Comparison of ENCODE assay signal across 15 cellular contexts in the genomic region with DNA sequence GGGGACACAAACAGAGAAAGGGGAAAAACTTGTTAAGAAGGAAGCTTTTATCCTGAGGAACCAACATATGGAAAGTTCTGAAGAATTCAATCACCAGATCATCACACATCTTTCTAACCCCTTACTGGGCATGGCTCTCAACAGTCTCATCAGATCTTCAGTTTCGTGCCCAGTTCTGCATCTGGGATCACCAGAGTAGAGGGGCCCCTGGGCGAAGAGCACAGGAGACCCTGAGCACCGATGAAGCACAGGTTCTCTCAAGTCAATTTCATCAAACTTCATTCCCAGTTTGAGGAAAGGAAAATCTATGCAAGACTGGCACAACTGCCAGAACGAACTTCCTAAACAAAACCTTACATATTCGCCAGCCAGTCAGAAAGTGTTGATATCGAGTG. TPM values are rescaled to one million over a fixed set of nuclear protein-coding genes. Genes with fewer than 3 reads are reported as not detected.
DNase-seq lines count a peak whose midpoint lies in the region; ATAC-seq, FAIRE-seq and TF ChIP-seq lines count a peak whose summit lies in the region.
"Had no signal": no experiment of that assay in that cellular context is flagged by ENCODE, and none has a peak within 500 bp of the region (broad histone marks: within the 10 kb centered on the region; RNA-seq: fewer than 3 reads in every experiment).

No MANE protein-coding gene starts in this region.

- peaks cover 65% of the 10 kb centered on the region for H4K20me1 ChIP-seq in K562 (replicated peaks; ENCODE audit: control insufficient read depth, insufficient read depth, low read length)

- H3K4me3 ChIP-seq in K562: no peak overlapping the region
- H3K4me3 ChIP-seq in rectal smooth muscle tissue (ENCODE audit: low read length): no peak overlapping the region
- H3K4me3 ChIP-seq: SJSA1, skin epidermis had no signal

- ATAC-seq in activated CD8-positive, alpha-beta memory T cell treated with anti-CD3 and anti-CD28 coated beads, Interleukin-2, amount 10 ng/mL, durations not matched to agents 7 days and 5 days: no peak
- no peak for ATAC-seq in K562

- H3K27me3 ChIP-seq in K562 (ENCODE audit: control insufficient read depth in 2 of 2, insufficient read depth in 2 of 2, low read length in 2 of 2) (no peaks in the 10 kb centered on the region), rectal smooth muscle tissue (ENCODE audit: control insufficient read depth, insufficient read depth, low read length) (no peaks in the 10 kb centered on the region)
- H3K27me3 ChIP-seq: SJSA1 had no signal

- H3K36me3 ChIP-seq in K562 (ENCODE audit: control insufficient read depth, insufficient read depth, low read length) (peaks cover 98% of the 10 kb centered on the region), rectal smooth muscle tissue (ENCODE audit: control insufficient read depth, insufficient read depth, low read length) (peaks cover 76% of the 10 kb centered on the region)

- no peak for DNase-seq in activated CD8-positive, alpha-beta memory T cell treated with anti-CD3 and anti-CD28 coated beads, Interleukin-2, amount 10 ng/mL, durations not matched to agents 7 days and 5 days
- no peak for DNase-seq in activated CD8-positive, alpha-beta memory T cell treated with anti-CD3 and anti-CD28 coated beads, Interleukin-2, amount 50 U/mL, for 4 hours
- DNase-seq in GM13976 (ENCODE audit: low spot score): peak; percentile 10
- no peak for DNase-seq in K562 (ENCODE audit: extremely low read depth in 1 of 4, low spot score in 3 of 4)
- DNase-seq in Ammon's horn (ENCODE audit: low spot score): no peak
- no peak for DNase-seq in DMS153 (lab: John Stamatoyannopoulos, UW)
- no peak for DNase-seq in germinal center (ENCODE audit: low spot score)
- DNase-seq: mammary epithelial cell had no signal

- intact Hi-C loops in K562 (cut with micrococcal nuclease): no loop called here

- POLR2A ChIA-PET in K562 (lab: Yijun Ruan, JAX): interaction anchor here (1.2 to 2.4 kb wide), 5 partner anchors 9 to 22 kb away, joined by 3 to 8 read pairs (median 5); a partner anchor contains a TSS

- peaks cover 5% of the 10 kb centered on the region for H3K9me1 ChIP-seq in K562 (ENCODE audit: control insufficient read depth, insufficient read depth, low read length)

- peaks cover 6 to 27% of the 10 kb centered on the region in 2 experiments for H3K4me1 ChIP-seq in K562 (replicated peaks in 1 of 2; ENCODE audit: control insufficient read depth in 2 of 2, insufficient read depth in 2 of 2, low read length in 2 of 2)
- H3K4me1 ChIP-seq in rectal smooth muscle tissue (ENCODE audit: control insufficient read depth, insufficient read depth, low read length): peaks cover 15% of the 10 kb centered on the region

- in situ Hi-C loops in GM13976 (cut with MboI; ENCODE audit: low sequenced_read_pairs, unreplicated experiment) (no loop called here), K562 (cut with MboI) (no loop called here)

- H3K4me3 Mint-ChIP-seq in activated CD8-positive, alpha-beta memory T cell treated with anti-CD3 and anti-CD28 coated beads, Interleukin-2, amount 10 ng/mL, durations not matched to agents 7 days and 5 days: no peak overlapping the region

- no peak overlapping the region for H2AFZ ChIP-seq in K562 (ENCODE audit: low read depth, low read length)

- peaks cover 82% of the 10 kb centered on the region for H3K4me1 Mint-ChIP-seq in activated CD8-positive, alpha-beta memory T cell treated with anti-CD3 and anti-CD28 coated beads, Interleukin-2, amount 10 ng/mL, durations not matched to agents 7 days and 5 days

- no peak for TF ChIP-seq RAD21 in K562 (CRISPR knock-in tag; conservative IDR thresholded peaks at IDR 0.05 in 1 of 2, IDR thresholded peaks at IDR 0.05 in 1 of 2)

- peak; percentile 40 for FAIRE-seq in K562 (lab: Jason Lieb, UNC)

- BruUV-seq in K562 (replicated peaks; lab: Mats Ljungman, UMichigan): no TSS peak

- no peak for TF ChIP-seq POLR2A in K562 (conservative IDR thresholded peaks at IDR 0.05)

- H3K27ac ChIP-seq in K562 (ENCODE audit: extremely low read depth, low read depth, low read length) (no peak overlapping the region), rectal smooth muscle tissue (ENCODE audit: low read depth, low read length) (peak overlapping the region; percentile 58)
- H3K27ac ChIP-seq: SJSA1, WERI-Rb-1 had no signal

- 96% methylated on average over 6 of the region's 6 CpGs for WGBS in K562 (ENCODE audit: insufficient coverage, low coverage, missing lambda C conversion rate)

- H3K9ac ChIP-seq in K562 (ENCODE audit: insufficient read depth in 1 of 2, low read depth in 2 of 2, low read length in 2 of 2): no peak overlapping the region
- no peak overlapping the region for H3K9ac ChIP-seq in rectal smooth muscle tissue (ENCODE audit: low read length)

- no peaks in the 10 kb centered on the region for H3K9me3 ChIP-seq in K562 (replicated peaks; ENCODE audit: control insufficient read depth, insufficient read depth, low read depth, low read length)
- H3K9me3 ChIP-seq: SJSA1 had no signal

- TF ChIP-seq CTCF in GM13976 (IDR thresholded peaks at IDR 0.05; ENCODE audit: borderline replicate concordance, control extremely low read depth, extremely low read depth, insufficient read depth, missing control alignments) (no peak), K562 (IDR thresholded peaks at IDR 0.05 in 2 of 3, conservative IDR thresholded peaks at IDR 0.05 in 1 of 3; ENCODE audit: insufficient read depth in 2 of 3, low read depth in 1 of 3, low read length in 3 of 3) (no peak)

- no peak for TF ChIP-seq EP300 in K562 (IDR thresholded peaks at IDR 0.05; ENCODE audit: low read length)

- H3K27me3 Mint-ChIP-seq in activated CD8-positive, alpha-beta memory T cell treated with anti-CD3 and anti-CD28 coated beads, Interleukin-2, amount 10 ng/mL, durations not matched to agents 7 days and 5 days: no peaks in the 10 kb centered on the region
- H3K27me3 Mint-ChIP-seq: stimulated activated naive CD8-positive, alpha-beta T cell treated with anti-CD3 and anti-CD28 coated beads, Interleukin-15, amount 100 ng/mL, for 72 hours had no signal

- peaks cover 61% of the 10 kb centered on the region for H3K79me2 ChIP-seq in K562 (ENCODE audit: control insufficient read depth, insufficient read depth, low read length)

- CTCF ChIA-PET in activated CD8-positive, alpha-beta memory T cell treated with anti-CD3 and anti-CD28 coated beads, Interleukin-2, amount 10 ng/mL, durations not matched to agents 7 days and 5 days (lab: Charles Lee): interaction anchor here (0.9 to 14.7 kb wide), 6 partner anchors 9 to 109 kb away, joined by 3 to 294 read pairs (median 7); a partner anchor contains a TSS
- CTCF ChIA-PET in K562 (lab: Yijun Ruan, JAX; ENCODE audit: low intra/inter-chr PET ratio): no interaction called here

- peaks cover 83% of the 10 kb centered on the region for H3K36me3 Mint-ChIP-seq in activated CD8-positive, alpha-beta memory T cell treated with anti-CD3 and anti-CD28 coated beads, Interleukin-2, amount 10 ng/mL, durations not matched to agents 7 days and 5 days

- peak overlapping the region; percentile 79 for H3K27ac Mint-ChIP-seq in activated CD8-positive, alpha-beta memory T cell treated with anti-CD3 and anti-CD28 coated beads, Interleukin-2, amount 10 ng/mL, durations not matched to agents 7 days and 5 days

- H3K4me2 ChIP-seq in K562 (ENCODE audit: insufficient read depth, low read length): no peak overlapping the region

- no peaks in the 10 kb centered on the region for H3K9me3 Mint-ChIP-seq in activated CD8-positive, alpha-beta memory T cell treated with anti-CD3 and anti-CD28 coated beads, Interleukin-2, amount 10 ng/mL, durations not matched to agents 7 days and 5 days (ENCODE audit: low read depth)
- H3K9me3 Mint-ChIP-seq: stimulated activated naive CD8-positive, alpha-beta T cell treated with anti-CD3 and anti-CD28 coated beads, Interleukin-15, amount 100 ng/mL, for 72 hours had no signal

RNA-seq across cellular contexts. Expression of a gene that starts 8.5 kb away (rescaled TPM):
- 1 to 10 TPM; 2.0 to 3.2 TPM for total RNA-seq in activated CD8-positive, alpha-beta memory T cell treated with anti-CD3 and anti-CD28 coated beads, Interleukin-2, amount 10 ng/mL, durations not matched to agents 7 days and 5 days
- total RNA-seq in K562 (2011; cell fraction: chromatin; rRNA removed; ENCODE audit: low replicate concordance): 3.2 and 8.8 TPM in 2 replicates
- 2.1 and 2.3 TPM in 2 replicates for total RNA-seq in K562 (2011; cell fraction: nucleolus; rRNA removed)
- 2.2 and 2.8 TPM in 2 replicates for total RNA-seq in K562 (2011; cell fraction: nucleoplasm; rRNA removed)
- total RNA-seq in K562 (2014; rRNA removed): 0.65 and 1.5 TPM in 2 replicates
- 0.29 and 0.32 TPM in 2 replicates for total RNA-seq in K562 (2014; rRNA removed; fragmentation: Illumina TruSeq; extraction: Trizol)
- 0.33 and 0.60 TPM in 2 replicates for total RNA-seq in K562 (2015; rRNA removed; fragmentation: Illumina TruSeq; extraction: Trizol)
- 0.69 and 1.2 TPM in 2 replicates for total RNA-seq in K562 (2021)
- polyA plus RNA-seq in K562 (2011; rRNA removed): 0.72 and 1.2 TPM in 2 replicates
- polyA plus RNA-seq in K562 (2011; cell fraction: cytosol; rRNA removed): 0.59 and 1.3 TPM in 2 replicates
- 1.7 and 3.2 TPM in 2 replicates for polyA plus RNA-seq in K562 (2011; cell fraction: nucleus; rRNA removed)
- 0.68 and 0.82 TPM in 2 replicates for polyA plus RNA-seq in K562 (2012)
- 0.76 and 0.87 TPM in 2 replicates for polyA plus RNA-seq in K562 (2014; fragmentation: Illumina TruSeq; extraction: Trizol)
- polyA plus RNA-seq in K562 (2014; fragmentation: Nextera tagmentation; extraction: Ambion mirVana): under 1 TPM; 0.07 to 0.11 TPM
- polyA plus RNA-seq in K562 (2014; rRNA removed): 0.55 and 0.68 TPM in 2 replicates
- 0.42 and 0.53 TPM in 2 replicates for polyA minus RNA-seq in K562 (2011; rRNA and poly(A)+ RNA removed)
- 2.1 and 3.9 TPM in 2 replicates for polyA minus RNA-seq in K562 (2011; cell fraction: cytosol; rRNA and poly(A)+ RNA removed)
- polyA minus RNA-seq in K562 (2011; cell fraction: nucleus; rRNA and poly(A)+ RNA removed): 0.78 and 2.2 TPM in 2 replicates

RNA-seq across cellular contexts. Expression of a gene that starts 10.0 kb away (rescaled TPM):
- 100 to 1,000 TPM; 442 to 462 TPM for total RNA-seq in activated CD8-positive, alpha-beta memory T cell treated with anti-CD3 and anti-CD28 coated beads, Interleukin-2, amount 10 ng/mL, durations not matched to agents 7 days and 5 days
- total RNA-seq in K562 (2011; cell fraction: chromatin; rRNA removed; ENCODE audit: low replicate concordance): 535 and 698 TPM in 2 replicates
- total RNA-seq in K562 (2011; cell fraction: nucleolus; rRNA removed): 252 and 253 TPM in 2 replicates
- total RNA-seq in K562 (2011; cell fraction: nucleoplasm; rRNA removed): 451 and 617 TPM in 2 replicates
- total RNA-seq in K562 (2014; rRNA removed) (141 and 158 TPM in 2 replicates), K562 (2014; rRNA removed; fragmentation: Illumina TruSeq; extraction: Trizol) (111 and 122 TPM in 2 replicates), K562 (2015; rRNA removed; fragmentation: Illumina TruSeq; extraction: Trizol) (78.3 and 84.0 TPM in 2 replicates), K562 (2021) (295 and 334 TPM in 2 replicates)
- polyA plus RNA-seq in K562 (2011; rRNA removed) (64.3 and 88.2 TPM in 2 replicates), K562 (2014; fragmentation: Illumina TruSeq; extraction: Trizol) (207 and 244 TPM in 2 replicates), K562 (2014; fragmentation: Nextera tagmentation; extraction: Ambion mirVana) (10 to 100 TPM; 13.1 to 14.0 TPM), K562 (2014; rRNA removed) (123 and 131 TPM in 2 replicates)
- 38.0 and 43.0 TPM in 2 replicates for polyA plus RNA-seq in K562 (2011; cell fraction: cytosol; rRNA removed)
- 224 and 275 TPM in 2 replicates for polyA plus RNA-seq in K562 (2011; cell fraction: nucleus; rRNA removed)
- polyA plus RNA-seq in K562 (2012): 197 and 225 TPM in 2 replicates
- polyA minus RNA-seq in K562 (2011; rRNA and poly(A)+ RNA removed): 94.0 and 130 TPM in 2 replicates
- polyA minus RNA-seq in K562 (2011; cell fraction: cytosol; rRNA and poly(A)+ RNA removed): 61.7 and 83.6 TPM in 2 replicates
- 141 and 236 TPM in 2 replicates for polyA minus RNA-seq in K562 (2011; cell fraction: nucleus; rRNA and poly(A)+ RNA removed)

RNA-seq across cellular contexts. Expression of a gene that starts 24.4 kb away (rescaled TPM):
- 100 to 1,000 TPM in 1 of 2 experiments, 10 to 100 TPM in 1; 77.3 to 123 TPM for total RNA-seq in activated CD8-positive, alpha-beta memory T cell treated with anti-CD3 and anti-CD28 coated beads, Interleukin-2, amount 10 ng/mL, durations not matched to agents 7 days and 5 days
- 26.8 and 84.8 TPM in 2 replicates for total RNA-seq in K562 (2011; cell fraction: chromatin; rRNA removed; ENCODE audit: low replicate concordance)
- 33.2 and 45.9 TPM in 2 replicates for total RNA-seq in K562 (2011; cell fraction: nucleolus; rRNA removed)
- 30.1 and 31.5 TPM in 2 replicates for total RNA-seq in K562 (2011; cell fraction: nucleoplasm; rRNA removed)
- total RNA-seq in K562 (2014; rRNA removed): 10.8 and 12.3 TPM in 2 replicates
- total RNA-seq in K562 (2014; rRNA removed; fragmentation: Illumina TruSeq; extraction: Trizol): 4.2 and 5.3 TPM in 2 replicates
- total RNA-seq in K562 (2015; rRNA removed; fragmentation: Illumina TruSeq; extraction: Trizol): 4.1 and 5.0 TPM in 2 replicates
- 14.6 and 15.8 TPM in 2 replicates for total RNA-seq in K562 (2021)
- 15.7 and 16.6 TPM in 2 replicates for polyA plus RNA-seq in K562 (2011; rRNA removed)
- 13.8 and 38.4 TPM in 2 replicates for polyA plus RNA-seq in K562 (2011; cell fraction: cytosol; rRNA removed)
- 53.6 and 109 TPM in 2 replicates for polyA plus RNA-seq in K562 (2011; cell fraction: nucleus; rRNA removed)
- polyA plus RNA-seq in K562 (2012): 19.5 and 23.1 TPM in 2 replicates
- 5.5 and 6.3 TPM in 2 replicates for polyA plus RNA-seq in K562 (2014; fragmentation: Illumina TruSeq; extraction: Trizol)
- 1 to 10 TPM in 1 of 2 experiments, under 1 TPM in 1; 0.87 to 1.1 TPM for polyA plus RNA-seq in K562 (2014; fragmentation: Nextera tagmentation; extraction: Ambion mirVana)
- polyA plus RNA-seq in K562 (2014; rRNA removed): 15.8 and 22.7 TPM in 2 replicates
- polyA minus RNA-seq in K562 (2011; rRNA and poly(A)+ RNA removed): 3.7 and 10.1 TPM in 2 replicates
- polyA minus RNA-seq in K562 (2011; cell fraction: cytosol; rRNA and poly(A)+ RNA removed): 12.1 and 13.2 TPM in 2 replicates
- 16.0 and 20.5 TPM in 2 replicates for polyA minus RNA-seq in K562 (2011; cell fraction: nucleus; rRNA and poly(A)+ RNA removed)
- total RNA-seq: H4, IMR-90 had no signal
- polyA plus RNA-seq: mammary epithelial cell had no signal

RNA-seq across cellular contexts. Expression of a gene that starts 34.7 kb away (rescaled TPM):
- 10 to 100 TPM; 61.1 to 65.0 TPM for total RNA-seq in activated CD8-positive, alpha-beta memory T cell treated with anti-CD3 and anti-CD28 coated beads, Interleukin-2, amount 10 ng/mL, durations not matched to agents 7 days and 5 days
- 11.3 and 40.1 TPM in 2 replicates for total RNA-seq in K562 (2011; cell fraction: chromatin; rRNA removed; ENCODE audit: low replicate concordance)
- total RNA-seq in K562 (2011; cell fraction: nucleolus; rRNA removed): 20.5 and 22.5 TPM in 2 replicates
- total RNA-seq in K562 (2011; cell fraction: nucleoplasm; rRNA removed): 7.3 and 11.7 TPM in 2 replicates
- total RNA-seq in K562 (2014; rRNA removed): 9.6 and 13.7 TPM in 2 replicates
- 3.4 and 4.9 TPM in 2 replicates for total RNA-seq in K562 (2014; rRNA removed; fragmentation: Illumina TruSeq; extraction: Trizol)
- total RNA-seq in K562 (2015; rRNA removed; fragmentation: Illumina TruSeq; extraction: Trizol): 7.0 and 8.5 TPM in 2 replicates
- 13.9 and 14.5 TPM in 2 replicates for total RNA-seq in K562 (2021)
- 7.3 and 11.2 TPM in 2 replicates for polyA plus RNA-seq in K562 (2011; rRNA removed)
- 11.2 and 14.4 TPM in 2 replicates for polyA plus RNA-seq in K562 (2011; cell fraction: cytosol; rRNA removed)
- polyA plus RNA-seq in K562 (2011; cell fraction: nucleus; rRNA removed): 40.2 and 43.0 TPM in 2 replicates
- 9.6 and 14.0 TPM in 2 replicates for polyA plus RNA-seq in K562 (2012)
- polyA plus RNA-seq in K562 (2014; fragmentation: Illumina TruSeq; extraction: Trizol): 8.5 and 12.2 TPM in 2 replicates
- under 1 TPM; 0.13 to 0.39 TPM for polyA plus RNA-seq in K562 (2014; fragmentation: Nextera tagmentation; extraction: Ambion mirVana)
- 10.5 and 11.6 TPM in 2 replicates for polyA plus RNA-seq in K562 (2014; rRNA removed)
- 5.1 and 6.7 TPM in 2 replicates for polyA minus RNA-seq in K562 (2011; rRNA and poly(A)+ RNA removed)
- 8.8 and 11.1 TPM in 2 replicates for polyA minus RNA-seq in K562 (2011; cell fraction: cytosol; rRNA and poly(A)+ RNA removed)
- 5.8 and 12.4 TPM in 2 replicates for polyA minus RNA-seq in K562 (2011; cell fraction: nucleus; rRNA and poly(A)+ RNA removed)

RNA-seq across cellular contexts. Expression of a gene that starts 42.1 kb away (rescaled TPM):
- total RNA-seq in activated CD8-positive, alpha-beta memory T cell treated with anti-CD3 and anti-CD28 coated beads, Interleukin-2, amount 10 ng/mL, durations not matched to agents 7 days and 5 days: 10 to 100 TPM; 31.2 to 42.1 TPM
- total RNA-seq in K562 (2011; cell fraction: chromatin; rRNA removed; ENCODE audit: low replicate concordance): 33.3 and 80.8 TPM in 2 replicates
- total RNA-seq in K562 (2011; cell fraction: nucleolus; rRNA removed): 78.7 and 86.4 TPM in 2 replicates
- total RNA-seq in K562 (2011; cell fraction: nucleoplasm; rRNA removed): 51.5 and 54.8 TPM in 2 replicates
- 24.3 and 29.4 TPM in 2 replicates for total RNA-seq in K562 (2014; rRNA removed)
- total RNA-seq in K562 (2014; rRNA removed; fragmentation: Illumina TruSeq; extraction: Trizol): 6.3 and 7.3 TPM in 2 replicates
- 12.3 and 15.0 TPM in 2 replicates for total RNA-seq in K562 (2015; rRNA removed; fragmentation: Illumina TruSeq; extraction: Trizol)
- total RNA-seq in K562 (2021): 55.7 and 57.2 TPM in 2 replicates
- 19.3 and 34.7 TPM in 2 replicates for polyA plus RNA-seq in K562 (2011; rRNA removed)
- 22.5 and 54.7 TPM in 2 replicates for polyA plus RNA-seq in K562 (2011; cell fraction: cytosol; rRNA removed)
- 88.7 and 149 TPM in 2 replicates for polyA plus RNA-seq in K562 (2011; cell fraction: nucleus; rRNA removed)
- polyA plus RNA-seq in K562 (2012): 41.1 and 44.4 TPM in 2 replicates
- polyA plus RNA-seq in K562 (2014; fragmentation: Illumina TruSeq; extraction: Trizol): 42.7 and 48.3 TPM in 2 replicates
- 1 to 10 TPM; 3.4 to 3.9 TPM for polyA plus RNA-seq in K562 (2014; fragmentation: Nextera tagmentation; extraction: Ambion mirVana)
- polyA plus RNA-seq in K562 (2014; rRNA removed): 40.5 and 42.5 TPM in 2 replicates
- polyA minus RNA-seq in K562 (2011; rRNA and poly(A)+ RNA removed): 6.3 and 9.1 TPM in 2 replicates
- 24.1 and 29.2 TPM in 2 replicates for polyA minus RNA-seq in K562 (2011; cell fraction: cytosol; rRNA and poly(A)+ RNA removed)
- 19.9 and 21.0 TPM in 2 replicates for polyA minus RNA-seq in K562 (2011; cell fraction: nucleus; rRNA and poly(A)+ RNA removed)
